1 cellular context compared by ENCODE assay signal in the genomic region with DNA sequence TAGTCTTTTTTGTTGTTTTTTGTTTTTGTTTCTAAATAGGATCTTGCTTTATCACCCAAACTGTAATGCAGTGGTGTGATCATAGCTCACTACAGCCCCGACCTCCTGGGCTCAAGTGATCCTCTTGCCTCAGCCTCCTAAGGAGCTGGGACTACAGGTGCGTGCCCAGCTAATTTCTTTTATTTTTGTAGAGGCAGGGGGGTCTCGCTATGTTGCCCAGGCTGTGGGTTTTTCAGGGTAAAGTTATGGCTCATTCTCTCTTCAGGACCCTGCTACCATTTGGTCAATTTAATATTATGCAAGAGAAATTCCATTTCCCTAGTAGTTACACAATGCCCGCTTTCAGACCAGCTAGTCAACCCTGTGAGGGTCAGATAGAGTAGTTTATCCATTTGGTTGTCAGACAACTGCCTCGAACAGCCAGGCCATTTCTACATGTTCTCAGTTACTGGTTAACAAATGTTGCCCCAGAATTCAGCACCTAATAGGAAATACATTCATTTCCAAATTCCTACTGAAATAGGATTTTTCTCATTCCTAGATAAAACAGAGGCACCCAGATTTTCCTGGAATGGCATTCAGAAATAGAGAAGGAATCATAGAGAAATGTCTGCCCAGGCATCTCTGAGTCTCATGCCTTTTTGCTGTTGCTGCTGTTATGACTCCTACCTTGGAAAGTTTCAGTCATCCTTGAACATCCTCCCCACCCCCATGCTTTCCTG.
TF ChIP-seq lines count a peak whose summit lies in the region.

No MANE protein-coding gene starts in this region.

TF ChIP-seq in HepG2, 621 proteins besides CTCF, POLR2A, EP300 and RAD21 (continued from another document):
- no peak for TF ChIP-seq GATA4 (IDR thresholded peaks at IDR 0.05; ENCODE audit: borderline replicate concordance, low read depth)
- no peak for TF ChIP-seq RXRB (CRISPR knock-in tag; IDR thresholded peaks at IDR 0.05; ENCODE audit: borderline replicate concordance)
- TF ChIP-seq ZNF530 (CRISPR knock-in tag; IDR thresholded peaks at IDR 0.05; ENCODE audit: low read depth) = no peak
- TF ChIP-seq ZNF367 (CRISPR knock-in tag; IDR thresholded peaks at IDR 0.05; ENCODE audit: borderline replicate concordance) = no peak
- TF ChIP-seq SP140L (CRISPR knock-in tag; IDR thresholded peaks at IDR 0.05; ENCODE audit: borderline replicate concordance) = no peak
- no peak for TF ChIP-seq HMG20A (CRISPR knock-in tag; IDR thresholded peaks at IDR 0.05; ENCODE audit: borderline replicate concordance)
- TF ChIP-seq ZNF121 (CRISPR knock-in tag; IDR thresholded peaks at IDR 0.05) = peak; percentile 95
- TF ChIP-seq ZNF468 (CRISPR knock-in tag; IDR thresholded peaks at IDR 0.05) = no peak
- no peak for TF ChIP-seq KAT7 (CRISPR knock-in tag; IDR thresholded peaks at IDR 0.05; ENCODE audit: borderline replicate concordance)
- 0 out of 2 replicates have a peak, but pooled peaks have one; percentile 14 for TF ChIP-seq NCOA2 (CRISPR knock-in tag; IDR thresholded peaks at IDR 0.05)
- 0 out of 2 replicates have a peak, but pooled peaks have one; percentile 20 for TF ChIP-seq HNF4A (CRISPR knock-in tag; IDR thresholded peaks at IDR 0.05)
